24 cellular contexts compared by ENCODE assay signal in genomic region chr1:113821916-113822315, GRCh38. TPM values are rescaled to one million over a fixed set of nuclear protein-coding genes. Genes with fewer than 3 reads are reported as not detected.
DNase-seq lines count a peak whose midpoint lies in the region; ATAC-seq, FAIRE-seq and TF ChIP-seq lines count a peak whose summit lies in the region.
"Had no signal": no experiment of that assay in that cellular context is flagged by ENCODE, and none has a peak within 500 bp of the region (broad histone marks: within the 10 kb centered on the region; RNA-seq: fewer than 3 reads in every experiment).

No MANE protein-coding gene starts in this region.

- TF ChIP-seq RAD21 in K562 (CRISPR knock-in tag; conservative IDR thresholded peaks at IDR 0.05 in 1 of 2, IDR thresholded peaks at IDR 0.05 in 1 of 2), result no peak

- no peaks in the 10 kb centered on the region for H3K4me1 Mint-ChIP-seq in activated T-cell treated with anti-CD3 and anti-CD28 coated beads, Interleukin-2, amount 50 U/mL, for 4 hours (ENCODE audit: low read depth)
- no peaks in the 10 kb centered on the region for H3K4me1 Mint-ChIP-seq in GM23338
- H3K4me1 Mint-ChIP-seq in neural progenitor cell, result no peaks in the 10 kb centered on the region

- H3K9me1 ChIP-seq in K562 (ENCODE audit: control insufficient read depth, insufficient read depth, low read length), result no peaks in the 10 kb centered on the region

- FAIRE-seq in K562 (lab: Jason Lieb, UNC), result no peak
- FAIRE-seq: HTR-8/SVneo had no signal

- H3K27me3 ChIP-seq in GM23338 (ENCODE audit: insufficient read depth) (no peaks in the 10 kb centered on the region), K562 (ENCODE audit: control insufficient read depth in 2 of 2, insufficient read depth in 2 of 2, low read length in 2 of 2) (no peaks in the 10 kb centered on the region), neural progenitor cell (no peaks in the 10 kb centered on the region)
- H3K27me3 ChIP-seq: MG63 had no signal

- ATAC-seq in activated T-cell treated with anti-CD3 and anti-CD28 coated beads, Interleukin-2, amount 50 U/mL, for 4 hours, result peak; percentile 18
- ATAC-seq in GM23338 (no peak), K562 (no peak)
- ATAC-seq: PC-3 had no signal

- H3K9me2 ChIP-seq in GM23338 (ENCODE audit: insufficient read depth), result no peaks in the 10 kb centered on the region

- H3K79me2 ChIP-seq in GM23338 (replicated peaks; ENCODE audit: insufficient read depth), result no peaks in the 10 kb centered on the region
- H3K79me2 ChIP-seq in K562 (ENCODE audit: control insufficient read depth, insufficient read depth, low read length), result no peaks in the 10 kb centered on the region
- H3K79me2 ChIP-seq in neural progenitor cell (ENCODE audit: low read depth), result no peaks in the 10 kb centered on the region

- POLR2A ChIA-PET in K562 (lab: Yijun Ruan, JAX), result interaction anchor here (1.0 to 2.5 kb wide), 3 partner anchors 9 to 34 kb away, joined by 3 to 11 read pairs (median 3); partner anchors contain the start of gene RSBN1

- H3K9ac ChIP-seq in K562 (ENCODE audit: insufficient read depth in 1 of 2, low read depth in 2 of 2, low read length in 2 of 2) (no peak overlapping the region), neural progenitor cell (no peak overlapping the region)

- no peak overlapping the region for H3K4me3 ChIP-seq in GM23338
- H3K4me3 ChIP-seq in K562, result no peak overlapping the region
- H3K4me3 ChIP-seq in neural progenitor cell, result no peak overlapping the region
- H3K4me3 ChIP-seq: MG63 had no signal

- no peak for DNase-seq in activated T-cell treated with anti-CD3 and anti-CD28 coated beads, Interleukin-2, amount 50 U/mL, for 4 hours
- DNase-seq in activated T-cell treated with anti-CD3 and anti-CD28 coated beads, Interleukin-2, amount 50 U/mL, for 48 hours, result no peak
- no peak for DNase-seq in GM23338 (ENCODE audit: low spot score)
- no peak for DNase-seq in K562 (ENCODE audit: extremely low read depth in 1 of 4, low spot score in 3 of 4)
- DNase-seq in neural progenitor cell (ENCODE audit: low spot score), result no peak
- DNase-seq in nucleus accumbens (lab: John Stamatoyannopoulos, UW), result no peak
- DNase-seq in GM19240 (ENCODE audit: insufficient read length, low spot score), result no peak
- DNase-seq: ACHN, DND-41, HCEC 1CT, Kasumi-1, MG63, NCI-H1048, NCI-H1436, NCI-H2029, NCI-H345, NCI-H526, PC-3, SIG-M5 had no signal

- H3K9me3 ChIP-seq in K562 (replicated peaks; ENCODE audit: control insufficient read depth, insufficient read depth, low read depth, low read length) (no peaks in the 10 kb centered on the region), neural progenitor cell (ENCODE audit: low read depth) (no peaks in the 10 kb centered on the region)
- H3K9me3 ChIP-seq: MG63 had no signal

- no peak overlapping the region for H3K4me2 ChIP-seq in GM23338
- H3K4me2 ChIP-seq in K562 (ENCODE audit: insufficient read depth, low read length), result no peak overlapping the region
- H3K4me2 ChIP-seq in neural progenitor cell, result no peak overlapping the region

- no peaks in the 10 kb centered on the region for H3K9me3 Mint-ChIP-seq in activated T-cell treated with anti-CD3 and anti-CD28 coated beads, Interleukin-2, amount 50 U/mL, for 4 hours
- no peaks in the 10 kb centered on the region for H3K9me3 Mint-ChIP-seq in GM23338
- H3K9me3 Mint-ChIP-seq in neural progenitor cell, result no peaks in the 10 kb centered on the region
- H3K9me3 Mint-ChIP-seq: IgD-negative memory B cell had no signal

- H4K20me1 ChIP-seq in GM23338 (replicated peaks; ENCODE audit: insufficient read depth) (no peaks in the 10 kb centered on the region), K562 (replicated peaks; ENCODE audit: control insufficient read depth, insufficient read depth, low read length) (no peaks in the 10 kb centered on the region), neural progenitor cell (ENCODE audit: low read depth) (no peaks in the 10 kb centered on the region)

- intact Hi-C loops in K562 (cut with micrococcal nuclease), result no loop called here

- H3K4me1 ChIP-seq in GM23338 (ENCODE audit: insufficient read depth), result no peaks in the 10 kb centered on the region
- H3K4me1 ChIP-seq in K562 (replicated peaks in 1 of 2; ENCODE audit: control insufficient read depth in 2 of 2, insufficient read depth in 2 of 2, low read length in 2 of 2), result peaks cover 7 to 10% of the 10 kb centered on the region in 2 experiments; a peak in 4 of 5 replicates
- H3K4me1 ChIP-seq in neural progenitor cell, result no peaks in the 10 kb centered on the region

- no TSS peak for BruUV-seq in K562 (replicated peaks; lab: Mats Ljungman, UMichigan)

- no peaks in the 10 kb centered on the region for H3K27me3 Mint-ChIP-seq in activated T-cell treated with anti-CD3 and anti-CD28 coated beads, Interleukin-2, amount 50 U/mL, for 4 hours (ENCODE audit: low read depth)
- no peaks in the 10 kb centered on the region for H3K27me3 Mint-ChIP-seq in GM23338 (ENCODE audit: insufficient read depth, low read depth, poor library complexity)
- H3K27me3 Mint-ChIP-seq in neural progenitor cell (ENCODE audit: insufficient read depth, low read depth), result no peaks in the 10 kb centered on the region
- H3K27me3 Mint-ChIP-seq: IgD-negative memory B cell had no signal

- H3K27ac Mint-ChIP-seq in GM23338 (no peak overlapping the region), neural progenitor cell (no peak overlapping the region)

- CTCF ChIA-PET in K562 (lab: Yijun Ruan, JAX; ENCODE audit: low intra/inter-chr PET ratio), result no interaction called here

- in situ Hi-C loops in K562 (cut with MboI), result no loop called here

- WGBS in K562 (ENCODE audit: insufficient coverage, low coverage, missing lambda C conversion rate), result 48% methylated on average over 1 of the region's 1 CpG

- no peak for TF ChIP-seq EP300 in K562 (IDR thresholded peaks at IDR 0.05; ENCODE audit: low read length)

- peaks cover 22% of the 10 kb centered on the region for H3K36me3 Mint-ChIP-seq in activated T-cell treated with anti-CD3 and anti-CD28 coated beads, Interleukin-2, amount 50 U/mL, for 4 hours (ENCODE audit: insufficient read depth)
- H3K36me3 Mint-ChIP-seq in GM23338 (ENCODE audit: low read depth) (no peaks in the 10 kb centered on the region), neural progenitor cell (no peaks in the 10 kb centered on the region)

- H3K36me3 ChIP-seq in GM23338 (ENCODE audit: insufficient read depth) (no peaks in the 10 kb centered on the region), K562 (ENCODE audit: control insufficient read depth, insufficient read depth, low read length) (no peaks in the 10 kb centered on the region), neural progenitor cell (no peaks in the 10 kb centered on the region)
- H3K36me3 ChIP-seq: MG63 had no signal

- H3F3A ChIP-seq in GM23338 (replicated peaks; ENCODE audit: low read depth) (no peaks in the 10 kb centered on the region), neural progenitor cell (ENCODE audit: low read depth) (no peaks in the 10 kb centered on the region)

- H3K27ac ChIP-seq in GM23338 (ENCODE audit: low read depth), result no peak overlapping the region
- no peak overlapping the region for H3K27ac ChIP-seq in K562 (ENCODE audit: extremely low read depth, low read depth, low read length)
- H3K27ac ChIP-seq in neural progenitor cell, result no peak overlapping the region
- H3K27ac ChIP-seq: C4-2B, RWPE1 had no signal

- H2AFZ ChIP-seq in GM23338 (peak overlapping the region; percentile 56), K562 (ENCODE audit: low read depth, low read length) (peak overlapping the region; percentile 50), neural progenitor cell (replicated peaks) (peak overlapping the region; percentile 20)

- H3K4me3 Mint-ChIP-seq in activated T-cell treated with anti-CD3 and anti-CD28 coated beads, Interleukin-2, amount 50 U/mL, for 4 hours, result no peak overlapping the region
- H3K4me3 Mint-ChIP-seq in GM23338 (no peak overlapping the region), neural progenitor cell (no peak overlapping the region)
- H3K4me3 Mint-ChIP-seq: IgD-negative memory B cell had no signal

- TF ChIP-seq CTCF in GM23338 (conservative IDR thresholded peaks at IDR 0.05; ENCODE audit: low read depth in 2 of 2), result no peak
- TF ChIP-seq CTCF in K562 (IDR thresholded peaks at IDR 0.05 in 2 of 3, conservative IDR thresholded peaks at IDR 0.05 in 1 of 3; ENCODE audit: insufficient read depth in 2 of 3, low read depth in 1 of 3, low read length in 3 of 3), result no peak
- TF ChIP-seq CTCF in neural progenitor cell (IDR thresholded peaks at IDR 0.05), result no peak

- no peak for TF ChIP-seq POLR2A in K562 (conservative IDR thresholded peaks at IDR 0.05)

RNA-seq across cellular contexts. Expression of gene RSBN1, which starts 9.6 kb away (rescaled TPM):
- 10 to 100 TPM; 15.4 to 20.2 (median 17.2) TPM for total RNA-seq in activated T-cell treated with anti-CD3 and anti-CD28 coated beads, Interleukin-2, amount 50 U/mL, for 4 hours
- 15.4 and 29.9 TPM in 2 replicates for total RNA-seq in GM23338 (2014; rRNA removed; shearing (Covaris generic))
- 17.4 and 18.9 TPM in 2 replicates for polyA plus RNA-seq in GM23338 (2016; fragmentation: Nextera tagmentation; extraction: Ambion mirVana)
- 20.7 and 44.4 TPM in 2 replicates for total RNA-seq in K562 (2011; cell fraction: chromatin; rRNA removed; ENCODE audit: low replicate concordance)
- total RNA-seq in K562 (2011; cell fraction: nucleolus; rRNA removed), result 13.0 and 14.0 TPM in 2 replicates
- 15.7 and 19.8 TPM in 2 replicates for total RNA-seq in K562 (2011; cell fraction: nucleoplasm; rRNA removed)
- 12.6 and 13.7 TPM in 2 replicates for total RNA-seq in K562 (2014; rRNA removed)
- 15.4 and 17.2 TPM in 2 replicates for total RNA-seq in K562 (2014; rRNA removed; fragmentation: Illumina TruSeq; extraction: Trizol)
- total RNA-seq in K562 (2015; rRNA removed; fragmentation: Illumina TruSeq; extraction: Trizol), result 17.2 and 18.2 TPM in 2 replicates
- total RNA-seq in K562 (2021), result 17.6 and 20.3 TPM in 2 replicates
- 20.7 and 24.3 TPM in 2 replicates for polyA plus RNA-seq in K562 (2011; rRNA removed)
- 8.9 and 9.2 TPM in 2 replicates for polyA plus RNA-seq in K562 (2011; cell fraction: cytosol; rRNA removed)
- 13.6 and 25.6 TPM in 2 replicates for polyA plus RNA-seq in K562 (2011; cell fraction: nucleus; rRNA removed)
- 9.9 and 11.2 TPM in 2 replicates for polyA plus RNA-seq in K562 (2012)
- polyA plus RNA-seq in K562 (2014; fragmentation: Illumina TruSeq; extraction: Trizol), result 12.2 and 12.6 TPM in 2 replicates
- 10 to 100 TPM in 1 of 2 experiments, 1 to 10 TPM in 1; 4.5 to 13.0 TPM for polyA plus RNA-seq in K562 (2014; fragmentation: Nextera tagmentation; extraction: Ambion mirVana)
- polyA plus RNA-seq in K562 (2014; rRNA removed), result 7.2 and 10.2 TPM in 2 replicates
- polyA minus RNA-seq in K562 (2011; rRNA and poly(A)+ RNA removed), result 149 and 167 TPM in 2 replicates
- 21.8 and 29.6 TPM in 2 replicates for polyA minus RNA-seq in K562 (2011; cell fraction: cytosol; rRNA and poly(A)+ RNA removed)
- 16.6 and 29.9 TPM in 2 replicates for polyA minus RNA-seq in K562 (2011; cell fraction: nucleus; rRNA and poly(A)+ RNA removed)
- 30.2 and 40.1 TPM in 2 replicates for total RNA-seq in neural progenitor cell (ENCODE audit: low replicate concordance)

RNA-seq across cellular contexts. Expression of gene PTPN22, which starts 49.6 kb away (rescaled TPM):
- total RNA-seq in activated T-cell treated with anti-CD3 and anti-CD28 coated beads, Interleukin-2, amount 50 U/mL, for 4 hours, result 10 to 100 TPM; 39.9 to 49.3 (median 46.8) TPM
- total RNA-seq in GM23338 (2014; rRNA removed; shearing (Covaris generic)), result not detected in 2 replicates
- polyA plus RNA-seq in GM23338 (2016; fragmentation: Nextera tagmentation; extraction: Ambion mirVana) (0.08 and 0.40 TPM in 2 replicates), K562 (2011; rRNA removed) (0.45 and 0.76 TPM in 2 replicates), K562 (2014; fragmentation: Illumina TruSeq; extraction: Trizol) (1.9 and 2.3 TPM in 2 replicates), K562 (2014; fragmentation: Nextera tagmentation; extraction: Ambion mirVana) (1 to 10 TPM; 1.1 to 1.6 TPM), K562 (2014; rRNA removed) (0.95 and 1.4 TPM in 2 replicates)
- total RNA-seq in K562 (2011; cell fraction: chromatin; rRNA removed; ENCODE audit: low replicate concordance), result 0.53 and 0.81 TPM in 2 replicates
- total RNA-seq in K562 (2011; cell fraction: nucleolus; rRNA removed), result 0.17 and 0.79 TPM in 2 replicates
- total RNA-seq in K562 (2011; cell fraction: nucleoplasm; rRNA removed), result 0.46 and 1.9 TPM in 2 replicates
- total RNA-seq in K562 (2014; rRNA removed) (0.82 and 1.3 TPM in 2 replicates), K562 (2014; rRNA removed; fragmentation: Illumina TruSeq; extraction: Trizol) (1.9 and 2.0 TPM in 2 replicates), K562 (2015; rRNA removed; fragmentation: Illumina TruSeq; extraction: Trizol) (4.6 and 5.3 TPM in 2 replicates), K562 (2021) (1.0 and 1.3 TPM in 2 replicates), neural progenitor cell (ENCODE audit: low replicate concordance) (not detected in 2 replicates)
- polyA plus RNA-seq in K562 (2011; cell fraction: cytosol; rRNA removed), result 0.09 and 0.47 TPM in 2 replicates
- 0.77 and 0.98 TPM in 2 replicates for polyA plus RNA-seq in K562 (2011; cell fraction: nucleus; rRNA removed)
- polyA plus RNA-seq in K562 (2012), result 2.5 and 7.6 TPM in 2 replicates
- polyA minus RNA-seq in K562 (2011; rRNA and poly(A)+ RNA removed), result 0.46 and 2.4 TPM in 2 replicates
- polyA minus RNA-seq in K562 (2011; cell fraction: cytosol; rRNA and poly(A)+ RNA removed), result 0.64 TPM in 1 of 2 replicates, not detected in the other
- 0.81 and 2.4 TPM in 2 replicates for polyA minus RNA-seq in K562 (2011; cell fraction: nucleus; rRNA and poly(A)+ RNA removed)
- total RNA-seq: G401 had no signal

Comparison
In these comparisons a context has a peak if more than half of its experiments do, and no peak if none do; other contexts are left out.
1. ATAC-seq: peak in activated T-cell treated with anti-CD3 and anti-CD28 coated beads, Interleukin-2, amount 50 U/mL, for 4 hours (2 of 2); none in GM23338 (single experiment) and K562 (single experiment).
2. RNA of gene PTPN22, which starts 49.6 kb away (total RNA-seq): 39.9 to 49.3 TPM in activated T-cell treated with anti-CD3 and anti-CD28 coated beads, Interleukin-2, amount 50 U/mL, for 4 hours; 0.17 to 5.3 TPM in K562, not detected in GM23338 and not detected in neural progenitor cell; every median in the first group is over 4 times any median in the second.
3. Peak in every context shown above with its lines, with median percentiles within 50 percentile points of each other: H2AFZ ChIP-seq.